Comparison of ENCODE assay signal across 11 cellular contexts in genomic region chr10:119314486-119314885, GRCh38.
DNase-seq lines count a peak whose midpoint lies in the region; ATAC-seq, FAIRE-seq and TF ChIP-seq lines count a peak whose summit lies in the region.
"Had no signal": no experiment of that assay in that cellular context is flagged by ENCODE, and none has a peak within 500 bp of the region (broad histone marks: within the 10 kb centered on the region; RNA-seq: fewer than 3 reads in every experiment).

No MANE protein-coding gene starts in this region.

- peak overlapping the region; percentile 72 for H3K4me3 Mint-ChIP-seq in natural killer cell treated with Interleukin-12 subunit alpha and Interleukin-12 subunit beta and Interleukin-15 and Interleukin-18, amount 100 ng/mL, for 72 hours

- no peak for TF ChIP-seq CTCF in heart left ventricle (IDR thresholded peaks at IDR 0.05)
- no peak for TF ChIP-seq CTCF in adrenal gland (IDR thresholded peaks at IDR 0.05)
- TF ChIP-seq CTCF in tibial nerve (IDR thresholded peaks at IDR 0.05): no peak

- no peak for TF ChIP-seq EP300 in tibial nerve (IDR thresholded peaks at IDR 0.05)

- H3K4me1 ChIP-seq in heart left ventricle: peaks cover 9 to 87% (median 61%) of the 10 kb centered on the region in 12 donors
- peaks cover 17 to 32% of the 10 kb centered on the region in 2 donors for H3K4me1 ChIP-seq in adrenal gland (replicated peaks in 1 of 2)
- peaks cover 0 to 81% (median 21%) of the 10 kb centered on the region in 4 donors for H3K4me1 ChIP-seq in tibial nerve

- peaks cover 6% of the 10 kb centered on the region for H3K9me3 Mint-ChIP-seq in natural killer cell treated with Interleukin-12 subunit alpha and Interleukin-12 subunit beta and Interleukin-15 and Interleukin-18, amount 100 ng/mL, for 72 hours
- H3K9me3 Mint-ChIP-seq: activated T-helper 1 cell treated with anti-CD3 and anti-CD28 coated beads, Interleukin-12 subunit alpha, Interleukin-12 subunit beta, Interleukin-2, Interleukin-4 antibody, amounts not matched to agents 30 ng/mL and 10 ng/mL and 1 ng/mL, durations not matched to agents 14 hours and 24 hours and 36 hours had no signal

- no peaks in the 10 kb centered on the region for H3K27me3 ChIP-seq in heart left ventricle
- H3K27me3 ChIP-seq in adrenal gland: no peaks in the 10 kb centered on the region
- H3K27me3 ChIP-seq in tibial nerve: no peaks in the 10 kb centered on the region

- intact Hi-C loops in heart left ventricle (cut with DNase I): no loop called here
- intact Hi-C loops in cardiac septum (cut with DNase I): no loop called here
- intact Hi-C loops in adrenal gland (cut with DNase I): no loop called here

- H3K4me3 ChIP-seq in heart left ventricle: no peak overlapping the region
- H3K4me3 ChIP-seq in adrenal gland: no peak overlapping the region
- no peak overlapping the region for H3K4me3 ChIP-seq in tibial nerve

- TF ChIP-seq POLR2A in heart left ventricle (IDR thresholded peaks at IDR 0.05): no peak
- no peak for TF ChIP-seq POLR2A in adrenal gland (IDR thresholded peaks at IDR 0.05)
- TF ChIP-seq POLR2A in tibial nerve (IDR thresholded peaks at IDR 0.05): no peak
- TF ChIP-seq POLR2A in GM18505 (IDR thresholded peaks at IDR 0.05; ENCODE audit: borderline replicate concordance, extremely low read depth, insufficient read depth, insufficient read length): no peak
- no peak for TF ChIP-seq POLR2A in GM12891 (IDR thresholded peaks at IDR 0.05; ENCODE audit: low read depth, low read length)

- H3K9me3 ChIP-seq in heart left ventricle (no peaks in the 10 kb centered on the region), adrenal gland (replicated peaks in 1 of 3) (no peaks in the 10 kb centered on the region), tibial nerve (no peaks in the 10 kb centered on the region)

- no peak for FAIRE-seq in GM12891 (lab: Jason Lieb, UNC)

- H3K36me3 ChIP-seq in heart left ventricle (no peaks in the 10 kb centered on the region), adrenal gland (replicated peaks in 1 of 2) (no peaks in the 10 kb centered on the region), tibial nerve (no peaks in the 10 kb centered on the region)

- H3K27me3 Mint-ChIP-seq in natural killer cell treated with Interleukin-12 subunit alpha and Interleukin-12 subunit beta and Interleukin-15 and Interleukin-18, amount 100 ng/mL, for 72 hours: peaks cover 16 to 29% of the 10 kb centered on the region in 2 donors

- no peak overlapping the region for H3K27ac Mint-ChIP-seq in natural killer cell treated with Interleukin-12 subunit alpha and Interleukin-12 subunit beta and Interleukin-15 and Interleukin-18, amount 100 ng/mL, for 72 hours

- DNase-seq in heart left ventricle (peak in 1 of 5 donors; percentile 47), cardiac septum (ENCODE audit: low spot score) (no peak), adrenal gland (peak in 1 of 7 donors; percentile 22), tibial nerve (ENCODE audit: low spot score in 2 of 2) (no peak), GM12891 (ENCODE audit: insufficient read length, low spot score) (no peak), NCI-H345 treated with DMSO at 0.1 percent for 48 hours (lab: John Stamatoyannopoulos, UW; ENCODE audit: unreplicated experiment) (no peak)
- no peak for DNase-seq in natural killer cell treated with Interleukin-12 subunit alpha and Interleukin-12 subunit beta and Interleukin-15 and Interleukin-18, amount 100 ng/mL, for 72 hours (ENCODE audit: low spot score)
- DNase-seq: NCI-H1092, NCI-H2171 treated with DMSO at 0.1 percent for 48 hours had no signal

- peaks cover 13% of the 10 kb centered on the region for H3K36me3 Mint-ChIP-seq in natural killer cell treated with Interleukin-12 subunit alpha and Interleukin-12 subunit beta and Interleukin-15 and Interleukin-18, amount 100 ng/mL, for 72 hours

- H3K27ac ChIP-seq in heart left ventricle (peak overlapping the region in 10 of 12 donors; percentile 20 to 77 (median 47)), adrenal gland (peak overlapping the region in 3 of 5 donors; percentile 76 to 95 (median 92)), tibial nerve (peak overlapping the region in 3 of 4 donors; percentile 52 to 78 (median 75))

- peaks cover 58 to 68% of the 10 kb centered on the region in 2 donors for H3K4me1 Mint-ChIP-seq in natural killer cell treated with Interleukin-12 subunit alpha and Interleukin-12 subunit beta and Interleukin-15 and Interleukin-18, amount 100 ng/mL, for 72 hours (ENCODE audit: low read depth in 2 of 2)

- ATAC-seq in heart left ventricle (no peak), GM18505 (IDR thresholded peaks at IDR 0.05; ENCODE audit: unreplicated experiment) (no peak)
- no peak for ATAC-seq in natural killer cell treated with Interleukin-12 subunit alpha and Interleukin-12 subunit beta and Interleukin-15 and Interleukin-18, amount 100 ng/mL, for 72 hours

- WGBS in heart left ventricle, 4 donors: 88 to 93% (median 91%) methylated on average over 7 of the region's 7 CpGs
- 67 to 78% (median 70%) methylated on average over 1 to 7 of the region's 7 CpGs for WGBS in adrenal gland, 4 donors
- 96% methylated on average over 7 of the region's 7 CpGs for WGBS in tibial nerve, 2 donors

TF ChIP-seq in GM12891, 5 proteins besides CTCF, POLR2A, EP300 and RAD21:
- TF ChIP-seq SPI1 (IDR thresholded peaks at IDR 0.05; ENCODE audit: low read depth, low read length) (no peak), POLR2AphosphoS5 (IDR thresholded peaks at IDR 0.05; ENCODE audit: low read depth, low read length) (no peak), TAF1 (IDR thresholded peaks at IDR 0.05; ENCODE audit: low read depth, low read length) (no peak), POU2F2 (IDR thresholded peaks at IDR 0.05; ENCODE audit: low read depth, low read length) (no peak), PAX5 (IDR thresholded peaks at IDR 0.05; ENCODE audit: insufficient read depth, low read length, severe bottlenecking) (no peak)
